8 cellular contexts compared by ENCODE assay signal in the genomic region with DNA sequence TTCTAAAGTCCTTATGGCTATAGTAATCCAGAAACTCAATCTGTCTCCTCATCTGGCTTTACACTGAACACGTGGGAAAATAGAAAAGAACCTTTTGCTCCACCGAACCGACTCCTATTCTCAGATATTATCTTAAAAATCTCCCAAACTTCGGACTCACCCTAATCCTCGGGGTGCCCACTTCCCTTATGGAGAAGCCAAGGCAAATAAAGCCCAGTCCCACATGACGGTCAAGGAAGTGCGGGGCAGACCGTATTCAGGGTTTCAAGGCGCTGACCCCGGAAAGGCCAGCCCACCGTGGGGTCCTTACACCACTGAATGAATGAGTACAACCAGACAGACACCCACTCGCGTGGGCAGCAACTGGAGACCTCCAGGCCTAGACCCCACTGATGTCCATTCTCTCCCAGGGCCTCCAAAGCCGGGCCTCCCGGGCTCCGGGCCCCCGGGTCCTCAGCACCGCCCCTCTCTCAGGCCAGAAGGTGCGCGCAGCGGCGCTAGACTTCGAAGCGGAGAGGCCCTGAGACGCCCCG. TPM values are rescaled to one million over a fixed set of nuclear protein-coding genes. Genes with fewer than 3 reads are reported as not detected.
DNase-seq lines count a peak whose midpoint lies in the region; ATAC-seq, FAIRE-seq and TF ChIP-seq lines count a peak whose summit lies in the region.

No MANE protein-coding gene starts in this region.

- no peak overlapping the region for H3K23ac ChIP-seq in H9 (ENCODE audit: insufficient read length, low read depth, low read length)

- no peak for DNase-seq in H9
- no peak for DNase-seq in MG63
- no peak for DNase-seq in brain microvascular endothelial cell
- no peak for DNase-seq in right lobe of liver
- DNase-seq in upper lobe of left lung, result no peak
- DNase-seq in D721Med (ENCODE audit: insufficient read length, low spot score), result no peak
- DNase-seq in AG20443 (ENCODE audit: low spot score), result no peak

- WGBS in H9 (ENCODE audit: extremely low coverage, insufficient read length, low lambda C conversion rate), result no CpG with 5 or more reads among the region's 26 CpGs
- 0% methylated on average over 8 of the region's 26 CpGs for WGBS in right lobe of liver (ENCODE audit: insufficient coverage, low coverage, low lambda C conversion rate, missing lambda C conversion rate)
- WGBS in upper lobe of left lung, 2 donors, result 0 to 1% methylated on average over 7 to 21 of the region's 26 CpGs

- TF ChIP-seq POLR2A in right lobe of liver (IDR thresholded peaks at IDR 0.05) (no peak), upper lobe of left lung (IDR thresholded peaks at IDR 0.05) (no peak)

- ATAC-seq in GM18502 (IDR thresholded peaks at IDR 0.05; ENCODE audit: poor library complexity, unreplicated experiment) (peak; percentile 35), right lobe of liver (peak; percentile 14 to 29 (median 28)), upper lobe of left lung (ENCODE audit: low FRiP score in 2 of 2) (peak; percentile 41 to 74)

- no peak overlapping the region for H2BK5ac ChIP-seq in H9 (ENCODE audit: insufficient read length, low read length)

- H3K27me3 ChIP-seq in H9 (ENCODE audit: insufficient read depth, low read length), result no peaks in the 10 kb centered on the region
- H3K27me3 ChIP-seq in MG63, result no peaks in the 10 kb centered on the region
- H3K27me3 ChIP-seq in brain microvascular endothelial cell (replicated peaks), result no peaks in the 10 kb centered on the region
- no peaks in the 10 kb centered on the region for H3K27me3 ChIP-seq in right lobe of liver
- no peaks in the 10 kb centered on the region for H3K27me3 ChIP-seq in upper lobe of left lung

- peak overlapping the region; percentile 92 for H3K4me2 ChIP-seq in H9 (ENCODE audit: insufficient read depth, insufficient read length, low read length)

- H3K27ac Mint-ChIP-seq in H9, result peak overlapping the region; percentile 42 to 94 (median 91); a peak in 6 of 7 replicates

- peaks cover 14 to 21% of the 10 kb centered on the region in 2 experiments for H3K4me1 Mint-ChIP-seq in H9

- no peak overlapping the region for H4K8ac ChIP-seq in H9 (replicated peaks; ENCODE audit: insufficient read length, low read depth, low read length)

- peaks cover 5% of the 10 kb centered on the region for H3K23me2 ChIP-seq in H9 (ENCODE audit: insufficient read length, low read depth, low read length, poor library complexity, severe bottlenecking)

- peaks cover 29 to 31% (median 30%) of the 10 kb centered on the region in 3 experiments for H3K36me3 Mint-ChIP-seq in H9 (ENCODE audit: insufficient read depth in 1 of 3, low read depth in 3 of 3)

- FAIRE-seq in D721Med (lab: Jason Lieb, UNC), result no peak

- H4K20me1 ChIP-seq in H9 (ENCODE audit: control insufficient read depth, insufficient read depth, insufficient read length), result no peaks in the 10 kb centered on the region

- no peaks in the 10 kb centered on the region for H3K27me3 Mint-ChIP-seq in H9 (ENCODE audit: low read depth)

- no peak overlapping the region for H2AFZ ChIP-seq in H9 (ENCODE audit: low read length)

- peaks cover 0 to 2% of the 10 kb centered on the region in 2 experiments; a peak in 2 of 5 replicates for H3K9me3 Mint-ChIP-seq in H9

- H3T11ph ChIP-seq in H9 (ENCODE audit: low read length), result no peak overlapping the region

- intact Hi-C loops in right lobe of liver (cut with DNase I), result no loop called here

- no peak overlapping the region for H4K91ac ChIP-seq in H9 (ENCODE audit: insufficient read length, low read depth, low read length)

- peak overlapping the region; percentile 75 for H3K9ac ChIP-seq in H9 (ENCODE audit: extremely low read depth, insufficient read length, low read length)

- no peak for TF ChIP-seq EP300 in upper lobe of left lung (IDR thresholded peaks at IDR 0.05)

- no peak overlapping the region for H2BK120ac ChIP-seq in H9 (ENCODE audit: low read depth, low read length, poor library complexity, severe bottlenecking)

- H3K14ac ChIP-seq in H9 (ENCODE audit: insufficient read depth, low read length), result peak overlapping the region; percentile 86

- H2BK20ac ChIP-seq in H9 (ENCODE audit: low read depth, low read length, poor library complexity, severe bottlenecking), result no peak overlapping the region

- H3K4me3 ChIP-seq in MG63, result peak overlapping the region; percentile 91
- H3K4me3 ChIP-seq in brain microvascular endothelial cell (ENCODE audit: low read depth, low read length), result peak overlapping the region; percentile 97
- peak overlapping the region; percentile 78 to 98 (median 86) for H3K4me3 ChIP-seq in right lobe of liver
- peak overlapping the region; percentile 70 to 99 (median 86) for H3K4me3 ChIP-seq in upper lobe of left lung

- H2BK12ac ChIP-seq in H9 (ENCODE audit: insufficient read length, low read depth, low read length), result no peak overlapping the region

- H3K4me1 ChIP-seq in H9 (ENCODE audit: insufficient read depth, low read length) (no peaks in the 10 kb centered on the region), right lobe of liver (peaks cover 0 to 15% (median 7%) of the 10 kb centered on the region in 4 donors), upper lobe of left lung (peaks cover 24 to 35% (median 30%) of the 10 kb centered on the region in 4 donors)

- H3K9me3 ChIP-seq in H9 (ENCODE audit: control insufficient read depth, low read depth, low read length) (no peaks in the 10 kb centered on the region), MG63 (no peaks in the 10 kb centered on the region), right lobe of liver (no peaks in the 10 kb centered on the region), upper lobe of left lung (no peaks in the 10 kb centered on the region)

- H3K27ac ChIP-seq in H9 (ENCODE audit: insufficient read length, low read depth, low read length) (no peak overlapping the region), brain microvascular endothelial cell (peak overlapping the region; percentile 99), right lobe of liver (peak overlapping the region; percentile 96 to 99 (median 98)), upper lobe of left lung (peak overlapping the region; percentile 95 to 100 (median 98))

- H2AK5ac ChIP-seq in H9 (ENCODE audit: insufficient read length, low read length), result no peak overlapping the region

- no peak overlapping the region for H3K4ac ChIP-seq in H9 (ENCODE audit: low read depth, low read length)

- no peak overlapping the region for H4K5ac ChIP-seq in H9 (ENCODE audit: insufficient read length, low read depth, low read length)

- no peak overlapping the region for H3K56ac ChIP-seq in H9 (ENCODE audit: insufficient read length, low read depth, low read length)

- H3K79me1 ChIP-seq in H9 (ENCODE audit: insufficient read depth, low read depth, low read length, poor library complexity, severe bottlenecking), result no peaks in the 10 kb centered on the region

- H3K36me3 ChIP-seq in MG63 (peaks cover 21% of the 10 kb centered on the region), brain microvascular endothelial cell (replicated peaks) (peaks cover 13% of the 10 kb centered on the region), right lobe of liver (peaks cover 0 to 13% (median 2%) of the 10 kb centered on the region in 4 donors), upper lobe of left lung (peaks cover 7 to 24% (median 11%) of the 10 kb centered on the region in 4 donors)

- H3K79me2 ChIP-seq in H9 (ENCODE audit: insufficient read depth, low read length), result peaks cover 35% of the 10 kb centered on the region

- in situ Hi-C loops in brain microvascular endothelial cell (cut with HindIII; ENCODE audit: low pct_ligation_motif_present, low sequenced_read_pairs), result no loop called here

- no peak for TF ChIP-seq CTCF in H9 (conservative IDR thresholded peaks at IDR 0.05)
- no peak for TF ChIP-seq CTCF in brain microvascular endothelial cell (IDR thresholded peaks at IDR 0.05; ENCODE audit: low read depth, low read length, missing control alignments)
- no peak for TF ChIP-seq CTCF in right lobe of liver (IDR thresholded peaks at IDR 0.05)
- no peak for TF ChIP-seq CTCF in upper lobe of left lung (IDR thresholded peaks at IDR 0.05)
- no peak for TF ChIP-seq CTCF in D721Med (IDR thresholded peaks at IDR 0.05; ENCODE audit: insufficient read depth, missing control alignments)

- H3K4me3 Mint-ChIP-seq in H9, result peak overlapping the region; percentile 89 to 97

- H2BK15ac ChIP-seq in H9 (ENCODE audit: low read depth, low read length), result no peak overlapping the region

- peak overlapping the region; percentile 84 for H3K18ac ChIP-seq in H9 (ENCODE audit: insufficient read length, low read depth, low read length)

RNA-seq across cellular contexts. Expression of a gene that starts 0.5 kb away (rescaled TPM):
- total RNA-seq in H9 (2021), result 105 and 106 TPM in 2 replicates
- 99.7 and 106 TPM in 2 replicates for total RNA-seq in MG63 (2014; rRNA removed; shearing (Covaris generic); ENCODE audit: low replicate concordance)
- total RNA-seq in right lobe of liver, result 10 to 100 TPM; 29.7 to 69.0 (median 34.3) TPM
- 100 to 1,000 TPM in 2 of 6 donors, 10 to 100 TPM in 4; 66.6 to 127 (median 86.1) TPM for total RNA-seq in upper lobe of left lung

RNA-seq across cellular contexts. Expression of a gene that starts 11.5 kb away (rescaled TPM):
- 36.1 and 37.4 TPM in 2 replicates for total RNA-seq in H9 (2021)
- 8.1 and 8.9 TPM in 2 replicates for total RNA-seq in MG63 (2014; rRNA removed; shearing (Covaris generic); ENCODE audit: low replicate concordance)
- total RNA-seq in right lobe of liver, result 10 to 100 TPM; 14.8 to 26.8 (median 17.9) TPM
- total RNA-seq in upper lobe of left lung, result 100 to 1,000 TPM in 1 of 6 donors, 10 to 100 TPM in 5; 19.5 to 106 (median 25.2) TPM

RNA-seq across cellular contexts. Expression of a gene that starts 43.9 kb away (rescaled TPM):
- 24.9 and 26.4 TPM in 2 replicates for total RNA-seq in H9 (2021)
- 13.0 and 23.7 TPM in 2 replicates for total RNA-seq in MG63 (2014; rRNA removed; shearing (Covaris generic); ENCODE audit: low replicate concordance)
- total RNA-seq in right lobe of liver, result 10 to 100 TPM; 13.9 to 31.5 (median 22.0) TPM
- total RNA-seq in upper lobe of left lung, result 100 to 1,000 TPM in 2 of 6 donors, 10 to 100 TPM in 4; 67.0 to 137 (median 85.1) TPM

RNA-seq across cellular contexts. Expression of a gene that starts 58.6 kb away (rescaled TPM):
- total RNA-seq in H9 (2021) (15.2 and 15.6 TPM in 2 replicates), right lobe of liver (10 to 100 TPM; 36.4 to 48.0 (median 40.5) TPM), upper lobe of left lung (10 to 100 TPM; 39.7 to 81.8 (median 56.5) TPM)
- 13.4 and 16.5 TPM in 2 replicates for total RNA-seq in MG63 (2014; rRNA removed; shearing (Covaris generic); ENCODE audit: low replicate concordance)
